Comparison of ENCODE assay signal across 14 cellular contexts in genomic region chr19:1633269-1633606, GRCh38. TPM values are rescaled to one million over a fixed set of nuclear protein-coding genes. Genes with fewer than 3 reads are reported as not detected.
DNase-seq lines count a peak whose midpoint lies in the region; ATAC-seq and TF ChIP-seq lines count a peak whose summit lies in the region.
"Had no signal": no experiment of that assay in that cellular context is flagged by ENCODE, and none has a peak within 500 bp of the region (broad histone marks: within the 10 kb centered on the region; RNA-seq: fewer than 3 reads in every experiment).

No MANE protein-coding gene starts in this region.

- no peaks in the 10 kb centered on the region for H4K20me1 ChIP-seq in OCI-LY1 (ENCODE audit: insufficient read depth, low read length)

- TF ChIP-seq CTCF in OCI-LY1 (IDR thresholded peaks at IDR 0.05; ENCODE audit: low read length) (no peak), brain (conservative IDR thresholded peaks at IDR 0.05) (no peak)

- DNase-seq in left colon (peak in 1 of 2 donors; percentile 33), HuH-7 (ENCODE audit: low spot score) (no peak), aorta (no peak)
- DNase-seq in stimulated activated naive B cell treated with anti-CD40 and anti-IgM and Interleukin-4, amounts not matched to agents 10 μg/mL and 1 μg/mL and 100 μg/mL, for 72 hours: no peak
- DNase-seq: CD8-positive, alpha-beta T cell; COR-L47; DND-41; GDM1 had no signal

- H3K27me3 ChIP-seq in OCI-LY1 (ENCODE audit: insufficient read depth, low read length) (no peaks in the 10 kb centered on the region), aorta (ENCODE audit: control insufficient read depth in 1 of 2, insufficient read depth in 2 of 2, low read length in 1 of 2) (no peaks in the 10 kb centered on the region)

- no peak overlapping the region for H3K4me3 Mint-ChIP-seq in brain
- H3K4me3 Mint-ChIP-seq in stimulated activated naive B cell treated with anti-CD40 and anti-IgM and Interleukin-4, amounts not matched to agents 10 μg/mL and 1 μg/mL and 100 μg/mL, for 72 hours: no peak overlapping the region
- H3K4me3 Mint-ChIP-seq in stimulated activated memory B cell treated with anti-CD40 and anti-IgM and Interleukin-4, amounts not matched to agents 10 μg/mL and 1 μg/mL and 100 μg/mL, for 72 hours: no peak overlapping the region
- H3K4me3 Mint-ChIP-seq: CD14-positive monocyte; CD8-positive, alpha-beta T cell had no signal

- peaks cover 5% of the 10 kb centered on the region for H3K4me1 Mint-ChIP-seq in brain
- peaks cover 9 to 23% of the 10 kb centered on the region in 2 donors for H3K4me1 Mint-ChIP-seq in stimulated activated naive B cell treated with anti-CD40 and anti-IgM and Interleukin-4, amounts not matched to agents 10 μg/mL and 1 μg/mL and 100 μg/mL, for 72 hours
- H3K4me1 Mint-ChIP-seq in stimulated activated memory B cell treated with anti-CD40 and anti-IgM and Interleukin-4, amounts not matched to agents 10 μg/mL and 1 μg/mL and 100 μg/mL, for 72 hours: peaks cover 8% of the 10 kb centered on the region
- H3K4me1 Mint-ChIP-seq: CD14-positive monocyte had no signal

- peak overlapping the region in 3 of 5 experiments; percentile 56 to 89 (median 69) for H3K27ac Mint-ChIP-seq in brain
- H3K27ac Mint-ChIP-seq in stimulated activated naive B cell treated with anti-CD40 and anti-IgM and Interleukin-4, amounts not matched to agents 10 μg/mL and 1 μg/mL and 100 μg/mL, for 72 hours: peak overlapping the region; percentile 81
- no peak overlapping the region for H3K27ac Mint-ChIP-seq in stimulated activated memory B cell treated with anti-CD40 and anti-IgM and Interleukin-4, amounts not matched to agents 10 μg/mL and 1 μg/mL and 100 μg/mL, for 72 hours
- H3K27ac Mint-ChIP-seq: CD8-positive, alpha-beta T cell had no signal

- H3K9me3 ChIP-seq in OCI-LY1 (ENCODE audit: low read length): no peaks in the 10 kb centered on the region
- H3K9me3 ChIP-seq in aorta (ENCODE audit: control insufficient read depth, low read length): no peaks in the 10 kb centered on the region

- ATAC-seq in left colon (peak; percentile 47), HG03378 (IDR thresholded peaks at IDR 0.05; ENCODE audit: unreplicated experiment) (no peak), aorta (ENCODE audit: low FRiP score) (no peak)
- ATAC-seq in stimulated activated naive B cell treated with anti-CD40 and anti-IgM and Interleukin-4, amounts not matched to agents 10 μg/mL and 1 μg/mL and 100 μg/mL, for 72 hours (replicated peaks): no peak
- ATAC-seq in stimulated activated memory B cell treated with anti-CD40 and anti-IgM and Interleukin-4, amounts not matched to agents 10 μg/mL and 1 μg/mL and 100 μg/mL, for 72 hours: no peak
- ATAC-seq: CD8-positive, alpha-beta T cell; HepG2 had no signal

- no peak overlapping the region for H3K4me2 ChIP-seq in OCI-LY1 (ENCODE audit: low read length)

- peaks cover 48% of the 10 kb centered on the region for H3K79me2 ChIP-seq in OCI-LY1 (ENCODE audit: insufficient read depth, low read length)

- peaks cover 6% of the 10 kb centered on the region; the same call in 1 of the 2 replicates for H3F3A ChIP-seq in OCI-LY1 (ENCODE audit: insufficient read depth, low read length)

- H3K36me3 Mint-ChIP-seq in brain: peaks cover 43% of the 10 kb centered on the region
- peaks cover 46 to 49% of the 10 kb centered on the region in 2 donors for H3K36me3 Mint-ChIP-seq in stimulated activated naive B cell treated with anti-CD40 and anti-IgM and Interleukin-4, amounts not matched to agents 10 μg/mL and 1 μg/mL and 100 μg/mL, for 72 hours
- H3K36me3 Mint-ChIP-seq in stimulated activated memory B cell treated with anti-CD40 and anti-IgM and Interleukin-4, amounts not matched to agents 10 μg/mL and 1 μg/mL and 100 μg/mL, for 72 hours: peaks cover 32% of the 10 kb centered on the region

- WGBS in aorta, 2 donors: 90 to 91% methylated on average over 7 of the region's 7 CpGs

- no peaks in the 10 kb centered on the region for H3K9me2 ChIP-seq in OCI-LY1 (ENCODE audit: low read depth, low read length)

- peaks cover 15% of the 10 kb centered on the region for H3K4me1 ChIP-seq in OCI-LY1 (ENCODE audit: insufficient read depth, low read length, severe bottlenecking)
- no peaks in the 10 kb centered on the region for H3K4me1 ChIP-seq in aorta (ENCODE audit: control insufficient read depth in 1 of 2, insufficient read depth in 2 of 2, low read length in 2 of 2)

- peak overlapping the region; percentile 51 for H3K27ac ChIP-seq in OCI-LY1 (ENCODE audit: low read depth, low read length, poor library complexity, severe bottlenecking)
- H3K27ac ChIP-seq in aorta (ENCODE audit: low read depth in 1 of 2, low read length in 2 of 2): no peak overlapping the region

- H3K4me3 ChIP-seq in OCI-LY1 (ENCODE audit: low read depth, low read length, poor library complexity, severe bottlenecking) (no peak overlapping the region), aorta (ENCODE audit: low read length in 2 of 2) (no peak overlapping the region)

- intact Hi-C loops in left colon (cut with DNase I, micrococcal nuclease): no loop called here
- intact Hi-C loops in aorta (cut with DNase I): no loop called here

- H3K27me3 Mint-ChIP-seq in brain: no peaks in the 10 kb centered on the region
- no peaks in the 10 kb centered on the region for H3K27me3 Mint-ChIP-seq in stimulated activated naive B cell treated with anti-CD40 and anti-IgM and Interleukin-4, amounts not matched to agents 10 μg/mL and 1 μg/mL and 100 μg/mL, for 72 hours
- H3K27me3 Mint-ChIP-seq in stimulated activated memory B cell treated with anti-CD40 and anti-IgM and Interleukin-4, amounts not matched to agents 10 μg/mL and 1 μg/mL and 100 μg/mL, for 72 hours: no peaks in the 10 kb centered on the region

- no peak overlapping the region for H2AFZ ChIP-seq in OCI-LY1 (ENCODE audit: low read length)

- no peak overlapping the region for H3K9ac ChIP-seq in OCI-LY1 (ENCODE audit: low read length)

- peaks cover 0 to 9% (median 0%) of the 10 kb centered on the region in 5 experiments for H3K9me3 Mint-ChIP-seq in brain
- H3K9me3 Mint-ChIP-seq in stimulated activated naive B cell treated with anti-CD40 and anti-IgM and Interleukin-4, amounts not matched to agents 10 μg/mL and 1 μg/mL and 100 μg/mL, for 72 hours: no peaks in the 10 kb centered on the region
- no peaks in the 10 kb centered on the region for H3K9me3 Mint-ChIP-seq in stimulated activated memory B cell treated with anti-CD40 and anti-IgM and Interleukin-4, amounts not matched to agents 10 μg/mL and 1 μg/mL and 100 μg/mL, for 72 hours
- H3K9me3 Mint-ChIP-seq: CD8-positive, alpha-beta T cell had no signal

- H3K36me3 ChIP-seq in OCI-LY1 (ENCODE audit: insufficient read depth, low read length) (peaks cover 93% of the 10 kb centered on the region), aorta (ENCODE audit: control insufficient read depth in 1 of 2, insufficient read depth in 2 of 2, low read length in 1 of 2) (no peaks in the 10 kb centered on the region)

RNA-seq across cellular contexts. Expression of gene TCF3, which starts 19.2 kb away (rescaled TPM):
- polyA plus RNA-seq in brain (ENCODE audit: insufficient read depth, low read depth, low replicate concordance) (116 TPM), aorta (10 to 100 TPM; 23.7 to 36.2 TPM)
- total RNA-seq in left colon (10 to 100 TPM; 64.1 to 64.7 TPM), aorta (10 to 100 TPM; 32.0 to 50.4 TPM)

RNA-seq across cellular contexts. Expression of gene UQCR11, which starts 28.0 kb away (rescaled TPM):
- 240 TPM for polyA plus RNA-seq in brain (ENCODE audit: insufficient read depth, low read depth, low replicate concordance)
- 100 to 1,000 TPM; 337 to 359 TPM for total RNA-seq in left colon
- total RNA-seq in aorta: 100 to 1,000 TPM; 153 to 155 TPM
- 100 to 1,000 TPM; 127 to 251 TPM for polyA plus RNA-seq in aorta

RNA-seq across cellular contexts. Expression of gene MBD3, which starts 40.6 kb away (rescaled TPM):
- polyA plus RNA-seq in brain (ENCODE audit: insufficient read depth, low read depth, low replicate concordance) (142 TPM), aorta (100 to 1,000 TPM in 1 of 2 donors, 10 to 100 TPM in 1; 37.6 to 106 TPM)
- total RNA-seq in left colon (10 to 100 TPM; 47.7 to 57.5 TPM), aorta (10 to 100 TPM; 60.9 to 63.2 TPM)
